8 cellular contexts compared by ENCODE assay signal in the genomic region with DNA sequence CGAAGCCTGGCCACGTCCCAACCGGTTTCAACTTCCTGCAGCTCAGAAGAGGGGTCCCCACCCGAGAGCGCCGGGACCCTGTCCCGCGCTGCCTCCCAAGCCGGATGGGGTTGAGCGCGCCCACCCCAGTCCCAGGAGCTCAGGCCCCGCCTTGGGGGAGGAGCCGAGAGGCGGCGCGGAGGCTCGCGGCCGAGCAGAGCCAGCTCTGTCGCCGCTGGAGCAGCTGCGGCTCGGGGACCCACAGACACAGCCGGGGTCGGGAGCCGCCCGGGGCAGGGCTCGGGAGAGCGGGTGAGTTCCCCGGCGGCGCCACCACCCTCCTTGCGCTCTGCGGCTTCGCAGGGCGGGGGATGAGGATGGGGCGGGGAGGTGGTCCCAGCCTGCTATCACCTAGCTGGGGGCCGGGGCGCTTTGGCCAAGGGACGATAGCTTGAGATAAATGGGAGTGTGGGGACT. TPM values are rescaled to one million over a fixed set of nuclear protein-coding genes. Genes with fewer than 3 reads are reported as not detected.
DNase-seq lines count a peak whose midpoint lies in the region; ATAC-seq and TF ChIP-seq lines count a peak whose summit lies in the region.

A gene (plus strand): TSS at position 196 of the 456 bp plus-strand sequence. CDS start 30,229 bp downstream, outside the sequence.

- CTCF ChIA-PET in RWPE1 (lab: Yijun Ruan, JAX) = interaction anchor here (1.2 kb wide), 1 partner anchor 16 kb away, joined by 3 read pairs; no protein-coding TSS in a partner anchor

- H3K27ac ChIP-seq in BLaER1 treated with 17β-estradiol and CSF1 and Interleukin-3, amounts not matched to agents 10 nM and 100 nM = peak within 1 kb of the TSS; percentile 47 to 93 (median 87); a peak in 21 of 22 replicates
- no peak within 1 kb of the TSS for H3K27ac ChIP-seq in RWPE1

- peak; percentile 72 to 80 for ATAC-seq in activated CD4-positive, CD25-positive, alpha-beta regulatory T cell treated with anti-CD3 and anti-CD28 coated beads, Interleukin-2, amount 50 U/mL, for 24 hours

- peak within 1 kb of the TSS; percentile 94 to 100 (median 99) for H3K4me2 ChIP-seq in BLaER1 treated with 17β-estradiol and CSF1 and Interleukin-3, amounts not matched to agents 10 nM and 100 nM

- no peaks in the 10 kb centered on the region for H3K36me3 ChIP-seq in BLaER1 treated with 17β-estradiol and CSF1 and Interleukin-3, amounts not matched to agents 10 nM and 100 nM

- POLR2A ChIA-PET in RWPE1 (lab: Yijun Ruan, JAX; ENCODE audit: low non-redundant PET) = no interaction called here

- H3K4me1 ChIP-seq in BLaER1 treated with 17β-estradiol and CSF1 and Interleukin-3, amounts not matched to agents 10 nM and 100 nM = peaks cover 30 to 67% (median 60%) of the 10 kb centered on the region in 10 experiments

- no peak for TF ChIP-seq POLR2A in lower leg skin (IDR thresholded peaks at IDR 0.05)

- whole genome bisulfite sequencing in lower leg skin, 2 donors = 3 to 5% methylated on average over 21 to 38 of the region's 40 CpGs

- DNase-seq in GM20000 (ENCODE audit: low spot score) (peak; percentile 87), KBM-7 (peak; percentile 84), cerebellar cortex (ENCODE audit: low spot score) (peak; percentile 42), lower leg skin (ENCODE audit: low spot score in 2 of 2) (peak in 1 of 2 donors; percentile 86), RWPE1 (ENCODE audit: low spot score) (no peak)
- DNase-seq in stimulated activated CD4-positive, alpha-beta T cell treated with anti-CD3 and anti-CD28 coated beads, Interleukin-4, amount 100 ng/mL, for 1 hour = peak; percentile 82

- H3K9ac ChIP-seq in BLaER1 treated with 17β-estradiol and CSF1 and Interleukin-3, amounts not matched to agents 10 nM and 100 nM = peak within 1 kb of the TSS; percentile 71 to 85 (median 79)

- intact Hi-C loops in lower leg skin (cut with DNase I; ENCODE audit: low total_unique reads) = no loop called here

- peak within 1 kb of the TSS; percentile 73 to 84 (median 76) for H3K4me3 ChIP-seq in BLaER1 treated with 17β-estradiol and CSF1 and Interleukin-3, amounts not matched to agents 10 nM and 100 nM
- H3K4me3 ChIP-seq in lower leg skin (ENCODE audit: low read depth, poor library complexity, severe bottlenecking) = peak within 1 kb of the TSS; percentile 32

- H4K20me1 ChIP-seq in BLaER1 treated with 17β-estradiol and CSF1 and Interleukin-3, amounts not matched to agents 10 nM and 100 nM = peaks cover 0 to 16% (median 0%) of the 10 kb centered on the region in 11 experiments; a peak in 5 of 22 replicates

- in situ Hi-C loops in KBM-7 (cut with MboI; ENCODE audit: low pct_unique_long_range_greater_than_20kb, low sequenced_read_pairs) = no loop called here

- no peaks in the 10 kb centered on the region for H3K9me3 ChIP-seq in BLaER1 treated with 17β-estradiol and CSF1 and Interleukin-3, amounts not matched to agents 10 nM and 100 nM (replicated peaks in 1 of 11)

- TF ChIP-seq CTCF in GM20000 (IDR thresholded peaks at IDR 0.05; ENCODE audit: extremely low read depth, missing control alignments) = no peak
- no peak for TF ChIP-seq CTCF in lower leg skin (IDR thresholded peaks at IDR 0.05)
- no peak for TF ChIP-seq CTCF in RWPE1 (conservative IDR thresholded peaks at IDR 0.05; ENCODE audit: low read depth)

- H3K27me3 ChIP-seq in BLaER1 treated with 17β-estradiol and CSF1 and Interleukin-3, amounts not matched to agents 10 nM and 100 nM = peaks cover 0 to 9% (median 0%) of the 10 kb centered on the region in 11 experiments; a peak in 2 of 22 replicates

RNA-seq across cellular contexts. Expression of the gene that starts here (rescaled TPM):
- total RNA-seq in lower leg skin = 1 to 10 TPM in 3 of 4 donors, under 1 TPM in 1; 0.72 to 3.0 (median 1.4) TPM
